ENCODE assay signal across 13 cellular contexts in genomic region chr2:45031028-45031427, GRCh38. TPM values are rescaled to one million over a fixed set of nuclear protein-coding genes. Genes with fewer than 3 reads are reported as not detected.
DNase-seq lines count a peak whose midpoint lies in the region; ATAC-seq and TF ChIP-seq lines count a peak whose summit lies in the region.
"Had no signal": no experiment of that assay in that cellular context is flagged by ENCODE, and none has a peak within 500 bp of the region (broad histone marks: within the 10 kb centered on the region; RNA-seq: fewer than 3 reads in every experiment).

No MANE protein-coding gene starts in this region.

- no peak overlapping the region for H3K27ac Mint-ChIP-seq in natural killer cell treated with Interleukin-12 subunit alpha and Interleukin-12 subunit beta and Interleukin-15 and Interleukin-18, amount 100 ng/mL, for 72 hours
- H3K27ac Mint-ChIP-seq in natural killer cell: no peak overlapping the region
- peak overlapping the region; percentile 54 for H3K27ac Mint-ChIP-seq in chondrocyte (ENCODE audit: unreplicated experiment)
- no peak overlapping the region for H3K27ac Mint-ChIP-seq in neural progenitor cell
- H3K27ac Mint-ChIP-seq: CD8-positive, alpha-beta memory T cell had no signal

- peaks cover 10 to 24% of the 10 kb centered on the region in 2 donors for H3K27me3 Mint-ChIP-seq in natural killer cell treated with Interleukin-12 subunit alpha and Interleukin-12 subunit beta and Interleukin-15 and Interleukin-18, amount 100 ng/mL, for 72 hours
- H3K27me3 Mint-ChIP-seq in natural killer cell (ENCODE audit: low read depth in 2 of 2): peaks cover 17 to 18% of the 10 kb centered on the region in 2 donors
- no peaks in the 10 kb centered on the region for H3K27me3 Mint-ChIP-seq in chondrocyte (ENCODE audit: low read depth)
- peaks cover 5% of the 10 kb centered on the region for H3K27me3 Mint-ChIP-seq in neural progenitor cell (ENCODE audit: insufficient read depth, low read depth)

- H3K4me1 ChIP-seq in gastroesophageal sphincter (no peaks in the 10 kb centered on the region), neural progenitor cell (no peaks in the 10 kb centered on the region)
- H3K4me1 ChIP-seq: Caco-2 had no signal

- H3K27me3 ChIP-seq in gastroesophageal sphincter (peaks cover 14% of the 10 kb centered on the region), neural progenitor cell (no peaks in the 10 kb centered on the region)

- H3K9me3 ChIP-seq in gastroesophageal sphincter (no peaks in the 10 kb centered on the region), neural progenitor cell (ENCODE audit: low read depth) (no peaks in the 10 kb centered on the region)
- H3K9me3 ChIP-seq: A549, Caco-2 had no signal

- no peaks in the 10 kb centered on the region for H4K20me1 ChIP-seq in neural progenitor cell (ENCODE audit: low read depth)

- WGBS in gastroesophageal sphincter (ENCODE audit: low coverage in 1 of 2), 2 donors: 40% methylated on average over 1 of the region's 3 CpGs; no CpG with 5 or more reads in 1 of the 2 donors

- H3K9ac ChIP-seq in neural progenitor cell: no peak overlapping the region

- intact Hi-C loops in natural killer cell (cut with micrococcal nuclease): no loop called here

- H3F3A ChIP-seq in neural progenitor cell (ENCODE audit: low read depth): no peaks in the 10 kb centered on the region

- no peak for TF ChIP-seq POLR2A in gastroesophageal sphincter (IDR thresholded peaks at IDR 0.05)

- no peak for TF ChIP-seq EP300 in gastroesophageal sphincter (IDR thresholded peaks at IDR 0.05)

- H3K27ac ChIP-seq in gastroesophageal sphincter (no peak overlapping the region), neural progenitor cell (no peak overlapping the region)
- H3K27ac ChIP-seq: A549 had no signal

- H3K36me3 ChIP-seq in gastroesophageal sphincter (no peaks in the 10 kb centered on the region), neural progenitor cell (no peaks in the 10 kb centered on the region)

- no peaks in the 10 kb centered on the region for H3K36me3 Mint-ChIP-seq in natural killer cell treated with Interleukin-12 subunit alpha and Interleukin-12 subunit beta and Interleukin-15 and Interleukin-18, amount 100 ng/mL, for 72 hours
- no peaks in the 10 kb centered on the region for H3K36me3 Mint-ChIP-seq in natural killer cell
- no peaks in the 10 kb centered on the region for H3K36me3 Mint-ChIP-seq in chondrocyte (ENCODE audit: low read depth)
- no peaks in the 10 kb centered on the region for H3K36me3 Mint-ChIP-seq in neural progenitor cell
- H3K36me3 Mint-ChIP-seq: CD8-positive, alpha-beta memory T cell had no signal

- H3K4me3 ChIP-seq in gastroesophageal sphincter (no peak overlapping the region), neural progenitor cell (no peak overlapping the region)
- H3K4me3 ChIP-seq: A549 had no signal

- H3K9me3 Mint-ChIP-seq in natural killer cell treated with Interleukin-12 subunit alpha and Interleukin-12 subunit beta and Interleukin-15 and Interleukin-18, amount 100 ng/mL, for 72 hours: no peaks in the 10 kb centered on the region
- no peaks in the 10 kb centered on the region for H3K9me3 Mint-ChIP-seq in natural killer cell
- no peaks in the 10 kb centered on the region for H3K9me3 Mint-ChIP-seq in chondrocyte (ENCODE audit: low read depth)
- no peaks in the 10 kb centered on the region for H3K9me3 Mint-ChIP-seq in neural progenitor cell
- H3K9me3 Mint-ChIP-seq: CD8-positive, alpha-beta memory T cell had no signal

- no peaks in the 10 kb centered on the region for H3K79me2 ChIP-seq in neural progenitor cell (ENCODE audit: low read depth)

- H2AFZ ChIP-seq in neural progenitor cell (replicated peaks): no peak overlapping the region

- peak; percentile 15 for DNase-seq in natural killer cell treated with Interleukin-12 subunit alpha and Interleukin-12 subunit beta and Interleukin-15 and Interleukin-18, amount 100 ng/mL, for 72 hours (ENCODE audit: low spot score)
- DNase-seq in natural killer cell: no peak
- DNase-seq in chondrocyte (ENCODE audit: low spot score): no peak
- no peak for DNase-seq in neural progenitor cell (ENCODE audit: low spot score)
- DNase-seq: Caco-2; CD8-positive, alpha-beta memory T cell; GF-D8 had no signal

- no peaks in the 10 kb centered on the region for H3K4me1 Mint-ChIP-seq in natural killer cell treated with Interleukin-12 subunit alpha and Interleukin-12 subunit beta and Interleukin-15 and Interleukin-18, amount 100 ng/mL, for 72 hours (ENCODE audit: low read depth in 2 of 2)
- H3K4me1 Mint-ChIP-seq in natural killer cell: no peaks in the 10 kb centered on the region
- H3K4me1 Mint-ChIP-seq in chondrocyte (ENCODE audit: low read depth): peaks cover 16% of the 10 kb centered on the region
- peaks cover 5% of the 10 kb centered on the region for H3K4me1 Mint-ChIP-seq in neural progenitor cell
- H3K4me1 Mint-ChIP-seq: CD8-positive, alpha-beta memory T cell had no signal

- no peak overlapping the region for H3K4me3 Mint-ChIP-seq in natural killer cell treated with Interleukin-12 subunit alpha and Interleukin-12 subunit beta and Interleukin-15 and Interleukin-18, amount 100 ng/mL, for 72 hours
- no peak overlapping the region for H3K4me3 Mint-ChIP-seq in natural killer cell
- H3K4me3 Mint-ChIP-seq in chondrocyte (ENCODE audit: unreplicated experiment): no peak overlapping the region
- no peak overlapping the region for H3K4me3 Mint-ChIP-seq in neural progenitor cell
- H3K4me3 Mint-ChIP-seq: CD8-positive, alpha-beta memory T cell had no signal

- no peak overlapping the region for H3K4me2 ChIP-seq in neural progenitor cell
- H3K4me2 ChIP-seq: A549 had no signal

- peak in 1 of 2 donors; percentile 16 for ATAC-seq in natural killer cell treated with Interleukin-12 subunit alpha and Interleukin-12 subunit beta and Interleukin-15 and Interleukin-18, amount 100 ng/mL, for 72 hours
- ATAC-seq in natural killer cell (no peak), gastroesophageal sphincter (peak; percentile 43), GM19351 (IDR thresholded peaks at IDR 0.05; ENCODE audit: unreplicated experiment) (no peak), HG03280 (IDR thresholded peaks at IDR 0.05; ENCODE audit: unreplicated experiment) (no peak)
- ATAC-seq: HCT116, HepG2 had no signal

- TF ChIP-seq CTCF in natural killer cell (IDR thresholded peaks at IDR 0.05) (no peak), chondrocyte (IDR thresholded peaks at IDR 0.05) (no peak), gastroesophageal sphincter (IDR thresholded peaks at IDR 0.05) (no peak), neural progenitor cell (IDR thresholded peaks at IDR 0.05) (no peak)

RNA-seq across cellular contexts. Expression of gene SIX2, which starts 21.8 kb away (rescaled TPM):
- total RNA-seq in natural killer cell treated with Interleukin-12 subunit alpha and Interleukin-12 subunit beta and Interleukin-15 and Interleukin-18, amount 100 ng/mL, for 72 hours: not detected
- total RNA-seq in natural killer cell (not detected), chondrocyte (35.0 to 93.2 TPM (median 35.1 TPM) in 3 replicates), gastroesophageal sphincter (1 to 10 TPM in 3 of 4 donors, not detected in 1; 1.2 to 1.7 (median 1.5) TPM), neural progenitor cell (ENCODE audit: low replicate concordance) (0.12 TPM in 1 of 2 replicates, not detected in the other)
- total RNA-seq: HepG2 had no signal

Comparison
In these comparisons a context has a peak if more than half of its experiments do, and no peak if none do; other contexts are left out.
1. RNA of gene SIX2, which starts 21.8 kb away (total RNA-seq): 35.0 to 93.2 TPM in chondrocyte; 1.2 to 1.7 TPM in gastroesophageal sphincter, not detected in natural killer cell treated with Interleukin-12 subunit alpha and Interleukin-12 subunit beta and Interleukin-15 and Interleukin-18, amount 100 ng/mL, for 72 hours, not detected in natural killer cell and 0.12 TPM in neural progenitor cell; every median in the first group is over 10 times any median in the second.